In genomic region chr9:125143377-125144090, GRCh38 we compare ENCODE assay signal across 8 cellular contexts. TPM values are rescaled to one million over a fixed set of nuclear protein-coding genes. Genes with fewer than 3 reads are reported as not detected.
A peak's percentile ranks its signal among the peaks of the same experiment; 100 is the strongest.
DNase-seq lines count a peak whose midpoint lies in the region; ATAC-seq and TF ChIP-seq lines count a peak whose summit lies in the region.

Gene SCAI, minus strand, starts transcription at chr9:125143528. Its CDS starts 91 bp downstream, at chr9:125143437.

- intact Hi-C loops in colonic mucosa (cut with DNase I), result loop anchor here (2.0 to 10.0 kb wide), 2 partner anchors 283 to 369 kb away; partner anchors contain the start of genes NR6A1, OLFML2A and RPL35

- TF ChIP-seq CTCF in BJ (IDR thresholded peaks at IDR 0.05; ENCODE audit: insufficient read depth, low read depth, low read length) (peak; percentile 99), colonic mucosa (IDR thresholded peaks at IDR 0.05) (peak; percentile 99)

- H3K4me3 ChIP-seq in BJ (ENCODE audit: low read depth, low read length) (peak within 1 kb of the TSS; percentile 78), colonic mucosa (peak within 1 kb of the TSS; percentile 62)

- no peak within 1 kb of the TSS for H3K27ac ChIP-seq in colonic mucosa

- H3K4me1 ChIP-seq in colonic mucosa, result no peaks in the 10 kb centered on the region

- DNase-seq in BJ (ENCODE audit: low read depth), result peak; percentile 89
- DNase-seq in GM19238 (ENCODE audit: insufficient read length, low spot score), result peak; percentile 99
- DNase-seq in NCI-H510A treated with DMSO at 0.1 percent for 48 hours (lab: John Stamatoyannopoulos, UW), result peak; percentile 98
- peak; percentile 96 to 98 for DNase-seq in activated CD4-positive, alpha-beta T cell treated with anti-CD3 and anti-CD28 coated beads for 24 hours (ENCODE audit: low read depth in 2 of 2)
- peak; percentile 99 for DNase-seq in colonic mucosa
- DNase-seq in left kidney (ENCODE audit: low read depth, low spot score), result peak; percentile 100
- DNase-seq in stimulated activated CD4-positive, alpha-beta T cell treated with anti-CD3 and anti-CD28 coated beads, Interleukin-2, amount 100 ng/mL, for 24 hours, result peak; percentile 98

- ATAC-seq in HG03442 (IDR thresholded peaks at IDR 0.05; ENCODE audit: unreplicated experiment), result peak; percentile 98

- H3K36me3 ChIP-seq in BJ (ENCODE audit: control insufficient read depth, insufficient read depth, low read length) (no peaks in the 10 kb centered on the region), colonic mucosa (no peaks in the 10 kb centered on the region)

- H3K27me3 ChIP-seq in BJ (ENCODE audit: control insufficient read depth, insufficient read depth, low read length) (no peaks in the 10 kb centered on the region), colonic mucosa (no peaks in the 10 kb centered on the region)

- POLR2A ChIA-PET in BJ (lab: Charles Lee), result no interaction called here

- peak within 1 kb of the TSS; percentile 31 to 62 for H3K9ac ChIP-seq in colonic mucosa (ENCODE audit: low read depth in 2 of 2, low read length in 2 of 2)

- CTCF ChIA-PET in BJ (lab: Yijun Ruan, JAX), result interaction anchor here (0.5 to 2.8 kb wide), 30 partner anchors 8 to 291 kb away, joined by 3 to 13 read pairs (median 3); partner anchors contain the start of gene WDR38

- no peaks in the 10 kb centered on the region for H3K9me3 ChIP-seq in colonic mucosa

RNA-seq across cellular contexts. Expression of gene SCAI, which starts in this region (rescaled TPM):
- polyA plus RNA-seq in BJ (2011; rRNA removed), result 2.0 and 4.4 TPM in 2 replicates
- polyA minus RNA-seq in BJ (2011; rRNA and poly(A)+ RNA removed), result 4.0 and 7.2 TPM in 2 replicates
- 1 to 10 TPM; 6.7 to 8.3 TPM for total RNA-seq in colonic mucosa
